Comparison of ENCODE assay signal across 13 cellular contexts in genomic region chr2:62785216-62785615, GRCh38.
DNase-seq lines count a peak whose midpoint lies in the region; ATAC-seq, FAIRE-seq and TF ChIP-seq lines count a peak whose summit lies in the region.
"Had no signal": no experiment of that assay in that cellular context is flagged by ENCODE, and none has a peak within 500 bp of the region (broad histone marks: within the 10 kb centered on the region; RNA-seq: fewer than 3 reads in every experiment).

No MANE protein-coding gene starts in this region.

- no peak overlapping the region for H2AFZ ChIP-seq in fibroblast of lung (ENCODE audit: low read length)

- H3K79me2 ChIP-seq in fibroblast of lung (ENCODE audit: control insufficient read depth, insufficient read depth, low read length): peaks cover 30% of the 10 kb centered on the region

- DNase-seq in GM18507 (ENCODE audit: extremely low spot score, insufficient read length, low read depth): no peak
- peak; percentile 57 to 75 for DNase-seq in fibroblast of lung (ENCODE audit: low read depth in 2 of 2)
- DNase-seq in foreskin melanocyte: no peak
- no peak for DNase-seq in HPDE6-E6E7 (ENCODE audit: extremely low spot score)
- DNase-seq in COLO829 (ENCODE audit: low spot score): no peak
- DNase-seq in DMS53 (lab: John Stamatoyannopoulos, UW): no peak
- DNase-seq: activated naive CD8-positive, alpha-beta T cell treated with anti-CD3 and anti-CD28 coated beads for 36 hours; NCI-H1092 treated with DMSO at 0.1 percent for 48 hours; stimulated activated CD4-positive, alpha-beta T cell treated with anti-CD3 and anti-CD28 coated beads, Interleukin-2, amount 100 ng/mL, for 48 hours; stimulated activated naive CD4-positive, alpha-beta T cell treated with Interleukin-2 at 50 U/mL for 16 hours had no signal

- no peak overlapping the region for H3K4me3 ChIP-seq in fibroblast of lung (replicated peaks in 1 of 4; ENCODE audit: control extremely low read depth in 1 of 4, insufficient read depth in 1 of 4, low read depth in 3 of 4, low read length in 4 of 4)

- no peaks in the 10 kb centered on the region for H3K9me3 ChIP-seq in fibroblast of lung (ENCODE audit: control insufficient read depth, insufficient read depth, low read depth, low read length)

- no peaks in the 10 kb centered on the region for H3K27me3 ChIP-seq in fibroblast of lung (ENCODE audit: control insufficient read depth, insufficient read depth, low read length)

- ATAC-seq in GM21619 (IDR thresholded peaks at IDR 0.05; ENCODE audit: unreplicated experiment) (peak; percentile 57), HG03432 (IDR thresholded peaks at IDR 0.05; ENCODE audit: unreplicated experiment) (peak; percentile 70)

- no peaks in the 10 kb centered on the region for H4K20me1 ChIP-seq in fibroblast of lung (ENCODE audit: control insufficient read depth, extremely low read depth, insufficient read depth, low read length)

- TF ChIP-seq CTCF in fibroblast of lung (conservative IDR thresholded peaks at IDR 0.05 in 1 of 2, IDR thresholded peaks at IDR 0.05 in 1 of 2; ENCODE audit: low read depth in 1 of 2, low read length in 2 of 2): no peak

- FAIRE-seq in GM18507 (lab: Jason Lieb, UNC): peak; percentile 49

- no peaks in the 10 kb centered on the region for H3K36me3 ChIP-seq in fibroblast of lung (ENCODE audit: control insufficient read depth, insufficient read depth, low read length)

- H3K27ac ChIP-seq in fibroblast of lung (ENCODE audit: insufficient read depth, low read length): no peak overlapping the region
- H3K27ac ChIP-seq: RWPE1 had no signal

- no peak overlapping the region for H3K9ac ChIP-seq in fibroblast of lung (ENCODE audit: insufficient read depth, low read length)

- H3K4me2 ChIP-seq in fibroblast of lung (ENCODE audit: extremely low read depth, insufficient read depth, low read length): no peak overlapping the region

- H3K4me1 ChIP-seq in fibroblast of lung (ENCODE audit: control insufficient read depth, extremely low read depth, insufficient read depth, low read length): peaks cover 15% of the 10 kb centered on the region

Comparison
In these comparisons a context has a peak if more than half of its experiments do, and no peak if none do; other contexts are left out.
1. DNase-seq: peak in fibroblast of lung (2 of 2); none in GM18507 (single experiment), foreskin melanocyte (single experiment), HPDE6-E6E7 (single experiment), COLO829 (single experiment) and DMS53 (single experiment).